Comparison of ENCODE assay signal across 1 cellular context in genomic region chr20:21507275-21508229, GRCh38.
TF ChIP-seq lines count a peak whose summit lies in the region.

No MANE protein-coding gene starts in this region.

TF ChIP-seq in endothelial cell of umbilical vein, 7 proteins besides CTCF, POLR2A, EP300 and RAD21 (continued from another document):
- TF ChIP-seq EZH2 (IDR thresholded peaks at IDR 0.05; ENCODE audit: borderline replicate concordance, low read depth, low read length, severe bottlenecking): peak; percentile 25
TF ChIP-seq in endothelial cell of umbilical vein: peak in this region for 1.
